Comparison of ENCODE assay signal across 10 cellular contexts in the genomic region with DNA sequence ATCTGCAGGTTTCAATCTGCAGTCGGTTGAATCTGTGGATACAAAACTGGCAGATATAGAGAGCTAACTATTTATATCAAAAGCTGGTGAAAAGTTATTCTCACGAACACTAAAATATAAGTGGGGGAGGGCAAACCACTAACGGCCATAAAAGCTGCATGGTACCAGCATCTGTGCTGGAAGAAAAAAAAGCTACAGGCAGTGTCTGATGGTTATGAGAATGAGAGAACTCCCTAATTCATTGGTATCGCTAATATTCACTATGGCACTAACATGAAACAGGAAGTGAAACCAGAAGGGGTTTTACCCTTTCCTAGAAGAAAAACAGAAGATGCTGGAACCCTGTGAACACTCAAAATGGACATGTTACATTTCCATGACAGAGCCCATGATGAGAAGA. TPM values are rescaled to one million over a fixed set of nuclear protein-coding genes. Genes with fewer than 3 reads are reported as not detected.
DNase-seq lines count a peak whose midpoint lies in the region; ATAC-seq, FAIRE-seq and TF ChIP-seq lines count a peak whose summit lies in the region.
"Had no signal": no experiment of that assay in that cellular context is flagged by ENCODE, and none has a peak within 500 bp of the region (broad histone marks: within the 10 kb centered on the region; RNA-seq: fewer than 3 reads in every experiment).

No MANE protein-coding gene starts in this region.

- H3K4me1 ChIP-seq in GM12878 (ENCODE audit: control insufficient read depth, insufficient read depth, low read length) = peaks cover 15% of the 10 kb centered on the region

- peak overlapping the region; percentile 30; the same call in 1 of the 2 replicates for H3K4me2 ChIP-seq in GM12878 (ENCODE audit: control insufficient read depth, insufficient read depth)

- peak; percentile 93 for ATAC-seq in GM18498 (IDR thresholded peaks at IDR 0.05; ENCODE audit: unreplicated experiment)
- peak; percentile 83 for ATAC-seq in GM21367 (IDR thresholded peaks at IDR 0.05; ENCODE audit: unreplicated experiment)
- peak; percentile 69 for ATAC-seq in HG03280 (IDR thresholded peaks at IDR 0.05; ENCODE audit: unreplicated experiment)
- ATAC-seq in GM12878 = peak; percentile 95
- no peak for ATAC-seq in HG02970 (IDR thresholded peaks at IDR 0.05; ENCODE audit: low FRiP score, unreplicated experiment)

- WGBS in GM12878 (ENCODE audit: insufficient coverage, insufficient replicate concordance, low lambda C conversion rate, missing lambda C conversion rate) = 3% methylated on average over 4 of the region's 4 CpGs

- H4K20me1 ChIP-seq in GM12878 (ENCODE audit: control insufficient read depth, insufficient read depth) = no peaks in the 10 kb centered on the region

- H3K36me3 ChIP-seq in GM12878 (ENCODE audit: control insufficient read depth in 2 of 2, insufficient read depth in 2 of 2, low read length in 1 of 2) = no peaks in the 10 kb centered on the region

- no peaks in the 10 kb centered on the region; the same call in 2 of the 3 replicates for H3K9me3 ChIP-seq in GM12878 (replicated peaks; ENCODE audit: control insufficient read depth, insufficient read depth, low read length)

- no peak overlapping the region for H3K9ac ChIP-seq in GM12878 (ENCODE audit: control insufficient read depth, insufficient read depth, low read length)

- BruUV-seq in GM12878 (replicated peaks; lab: Mats Ljungman, UMichigan) = no TSS peak

- RAD21 ChIA-PET in GM12878 (lab: Charles Lee; ENCODE audit: unreplicated experiment) = interaction anchor here (0.8 to 2.2 kb wide), 4 partner anchors 16 to 345 kb away, joined by 3 to 9 read pairs (median 4); partner anchors contain the start of gene CEP70

- POLR2A ChIA-PET in GM12878 (lab: Charles Lee) = no interaction called here

- CTCF ChIA-PET in GM12878 (lab: Yijun Ruan, JAX) = interaction anchor here (0.6 to 1.3 kb wide), 7 partner anchors 11 to 345 kb away, joined by 3 to 8 read pairs (median 3); partner anchors contain the start of gene CEP70

- no peak overlapping the region for H2AFZ ChIP-seq in GM12878 (ENCODE audit: control insufficient read depth, low read depth, low read length)

- H3K79me2 ChIP-seq in GM12878 (ENCODE audit: control insufficient read depth, insufficient read depth, low read length) = no peaks in the 10 kb centered on the region

- TF ChIP-seq CTCF in GM12878 (IDR thresholded peaks at IDR 0.05 in 2 of 3, conservative IDR thresholded peaks at IDR 0.05 in 1 of 3; ENCODE audit: control insufficient read depth in 2 of 3, extremely low read depth in 1 of 3, insufficient read depth in 1 of 3, low read depth in 3 of 3, low read length in 3 of 3) = no peak

- FAIRE-seq in GM12878 (lab: Jason Lieb, UNC) = peak; percentile 88
- FAIRE-seq: kidney had no signal

- peak in 1 of 2 experiments; percentile 74; a peak in 2 of 4 replicates for TF ChIP-seq EP300 in GM12878 (IDR thresholded peaks at IDR 0.05; ENCODE audit: borderline replicate concordance in 1 of 2, control insufficient read depth in 1 of 2, low read depth in 2 of 2, low read length in 2 of 2)

- DNase-seq in GM12878 (ENCODE audit: low read depth, low spot score) (no peak), NOMO-1 treated with dmso at 0.1 percent for 144 hours (lab: John Stamatoyannopoulos, UW; ENCODE audit: unreplicated experiment) (no peak), amniotic stem cell (lab: John Stamatoyannopoulos, UW) (no peak), kidney glomerular epithelial cell (lab: John Stamatoyannopoulos, UW) (no peak)
- DNase-seq: EL, kidney had no signal

- TF ChIP-seq RAD21 in GM12878 (IDR thresholded peaks at IDR 0.05; ENCODE audit: insufficient read depth, low read depth, low read length) = no peak

- no peak overlapping the region for H3K4me3 ChIP-seq in GM12878

- SMC1A ChIA-PET in GM12878 (lab: Charles Lee; ENCODE audit: uncharacterized antibody, unreplicated experiment) = interaction anchor here (0.6 to 1.5 kb wide), 5 partner anchors 9 to 65 kb away, joined by 3 to 8 read pairs (median 3); partner anchors contain the start of gene CEP70

- in situ Hi-C loops in GM12878 (cut with MboI) = no loop called here

- TF ChIP-seq POLR2A in GM12878 (IDR thresholded peaks at IDR 0.05; ENCODE audit: low read depth, low read length) = no peak

- H3K27ac ChIP-seq in GM12878 (ENCODE audit: control insufficient read depth, insufficient read depth) = no peak overlapping the region

- no peaks in the 10 kb centered on the region for H3K27me3 ChIP-seq in GM12878 (replicated peaks in 1 of 2; ENCODE audit: control insufficient read depth in 2 of 2, insufficient read depth in 2 of 2, low read length in 1 of 2)

- intact Hi-C loops in GM12878 (cut with micrococcal nuclease; ENCODE audit: unreplicated experiment) = no loop called here

TF ChIP-seq in GM12878, 131 proteins besides CTCF, POLR2A, EP300 and RAD21 (continues in another document):
- TF ChIP-seq IKZF2 (IDR thresholded peaks at IDR 0.05) (peak; percentile 78 to 80), SMAD5 (IDR thresholded peaks at IDR 0.05; ENCODE audit: low read depth) (no peak), SPI1 (IDR thresholded peaks at IDR 0.05; ENCODE audit: borderline replicate concordance, insufficient read depth, low read depth, low read length) (peak; percentile 95)
- TF ChIP-seq, protein P1, sequence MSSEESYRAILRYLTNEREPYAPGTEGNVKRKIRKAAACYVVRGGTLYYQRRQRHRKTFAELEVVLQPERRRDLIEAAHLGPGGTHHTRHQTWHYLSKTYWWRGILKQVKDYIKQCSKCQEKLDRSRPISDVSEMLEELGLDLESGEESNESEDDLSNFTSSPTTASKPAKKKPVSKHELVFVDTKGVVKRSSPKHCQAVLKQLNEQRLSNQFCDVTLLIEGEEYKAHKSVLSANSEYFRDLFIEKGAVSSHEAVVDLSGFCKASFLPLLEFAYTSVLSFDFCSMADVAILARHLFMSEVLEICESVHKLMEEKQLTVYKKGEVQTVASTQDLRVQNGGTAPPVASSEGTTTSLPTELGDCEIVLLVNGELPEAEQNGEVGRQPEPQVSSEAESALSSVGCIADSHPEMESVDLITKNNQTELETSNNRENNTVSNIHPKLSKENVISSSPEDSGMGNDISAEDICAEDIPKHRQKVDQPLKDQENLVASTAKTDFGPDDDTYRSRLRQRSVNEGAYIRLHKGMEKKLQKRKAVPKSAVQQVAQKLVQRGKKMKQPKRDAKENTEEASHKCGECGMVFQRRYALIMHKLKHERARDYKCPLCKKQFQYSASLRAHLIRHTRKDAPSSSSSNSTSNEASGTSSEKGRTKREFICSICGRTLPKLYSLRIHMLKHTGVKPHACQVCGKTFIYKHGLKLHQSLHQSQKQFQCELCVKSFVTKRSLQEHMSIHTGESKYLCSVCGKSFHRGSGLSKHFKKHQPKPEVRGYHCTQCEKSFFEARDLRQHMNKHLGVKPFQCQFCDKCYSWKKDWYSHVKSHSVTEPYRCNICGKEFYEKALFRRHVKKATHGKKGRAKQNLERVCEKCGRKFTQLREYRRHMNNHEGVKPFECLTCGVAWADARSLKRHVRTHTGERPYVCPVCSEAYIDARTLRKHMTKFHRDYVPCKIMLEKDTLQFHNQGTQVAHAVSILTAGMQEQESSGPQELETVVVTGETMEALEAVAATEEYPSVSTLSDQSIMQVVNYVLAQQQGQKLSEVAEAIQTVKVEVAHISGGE (CRISPR knock-in tag; IDR thresholded peaks at IDR 0.05) = no peak

RNA-seq across cellular contexts. Expression of gene CEP70, which starts 15.9 kb away (rescaled TPM):
- 8.7 and 8.8 TPM in 2 replicates for total RNA-seq in GM12878 (2013; cell fraction: nucleolus; rRNA removed)
- total RNA-seq in GM12878 (2014; rRNA removed) (2.0 and 2.5 TPM in 2 replicates), GM12878 (2014; rRNA removed; fragmentation: Illumina TruSeq; extraction: Trizol) (3.3 and 4.7 TPM in 2 replicates), GM12878 (2021) (2.4 and 2.9 TPM in 2 replicates)
- polyA plus RNA-seq in GM12878 (2011; ENCODE audit: low read depth) = 1.3 TPM
- polyA plus RNA-seq in GM12878 (2011; rRNA removed) (9.3 and 16.0 TPM in 2 replicates), GM12878 (2014; fragmentation: Illumina TruSeq; extraction: Trizol) (2.0 and 3.2 TPM in 2 replicates), GM12878 (2014; fragmentation: Nextera tagmentation; extraction: Ambion mirVana) (1 to 10 TPM; 1.8 to 1.9 TPM), GM12878 (2014; rRNA removed) (1.4 and 1.8 TPM in 2 replicates), GM12878 (2016; fragmentation: Nextera tagmentation; extraction: Ambion mirVana) (1 to 10 TPM; 2.2 TPM)
- 1.4 and 1.8 TPM in 2 replicates for polyA plus RNA-seq in GM12878 (2011; cell fraction: cytosol; rRNA removed)
- 7.3 and 9.7 TPM in 2 replicates for polyA plus RNA-seq in GM12878 (2011; cell fraction: nucleus; rRNA removed)
- 2.5 and 2.6 TPM in 2 replicates for polyA plus RNA-seq in GM12878 (2012)
- 3.8 and 8.0 TPM in 2 replicates for polyA minus RNA-seq in GM12878 (2011; rRNA and poly(A)+ RNA removed)
- 3.1 and 4.0 TPM in 2 replicates for polyA minus RNA-seq in GM12878 (2011; cell fraction: cytosol; rRNA and poly(A)+ RNA removed)
- polyA minus RNA-seq in GM12878 (2011; cell fraction: nucleus; rRNA and poly(A)+ RNA removed) = 7.5 and 12.2 TPM in 2 replicates

RNA-seq across cellular contexts. Expression of gene FAIM, which starts 30.4 kb away (rescaled TPM):
- total RNA-seq in GM12878 (2013; cell fraction: nucleolus; rRNA removed) = 2.8 and 4.4 TPM in 2 replicates
- total RNA-seq in GM12878 (2014; rRNA removed) (12.1 and 16.1 TPM in 2 replicates), GM12878 (2014; rRNA removed; fragmentation: Illumina TruSeq; extraction: Trizol) (25.8 and 26.3 TPM in 2 replicates), GM12878 (2021) (9.3 and 10.1 TPM in 2 replicates)
- 2.0 TPM for polyA plus RNA-seq in GM12878 (2011; ENCODE audit: low read depth)
- polyA plus RNA-seq in GM12878 (2011; rRNA removed) (10.3 and 19.2 TPM in 2 replicates), GM12878 (2014; fragmentation: Illumina TruSeq; extraction: Trizol) (25.4 and 30.1 TPM in 2 replicates), GM12878 (2014; fragmentation: Nextera tagmentation; extraction: Ambion mirVana) (10 to 100 TPM; 21.5 to 32.8 TPM), GM12878 (2014; rRNA removed) (17.0 and 20.6 TPM in 2 replicates), GM12878 (2016; fragmentation: Nextera tagmentation; extraction: Ambion mirVana) (10 to 100 TPM; 31.5 to 34.0 TPM)
- 2.5 and 3.3 TPM in 2 replicates for polyA plus RNA-seq in GM12878 (2011; cell fraction: cytosol; rRNA removed)
- 2.3 and 3.9 TPM in 2 replicates for polyA plus RNA-seq in GM12878 (2011; cell fraction: nucleus; rRNA removed)
- polyA plus RNA-seq in GM12878 (2012) = 3.9 and 4.1 TPM in 2 replicates
- polyA minus RNA-seq in GM12878 (2011; rRNA and poly(A)+ RNA removed) = 2.1 and 2.2 TPM in 2 replicates
- polyA minus RNA-seq in GM12878 (2011; cell fraction: cytosol; rRNA and poly(A)+ RNA removed) = 1.5 and 1.7 TPM in 2 replicates
- polyA minus RNA-seq in GM12878 (2011; cell fraction: nucleus; rRNA and poly(A)+ RNA removed) = 0.60 and 2.2 TPM in 2 replicates
